ENCODE assay signal across 15 cellular contexts in the genomic region with DNA sequence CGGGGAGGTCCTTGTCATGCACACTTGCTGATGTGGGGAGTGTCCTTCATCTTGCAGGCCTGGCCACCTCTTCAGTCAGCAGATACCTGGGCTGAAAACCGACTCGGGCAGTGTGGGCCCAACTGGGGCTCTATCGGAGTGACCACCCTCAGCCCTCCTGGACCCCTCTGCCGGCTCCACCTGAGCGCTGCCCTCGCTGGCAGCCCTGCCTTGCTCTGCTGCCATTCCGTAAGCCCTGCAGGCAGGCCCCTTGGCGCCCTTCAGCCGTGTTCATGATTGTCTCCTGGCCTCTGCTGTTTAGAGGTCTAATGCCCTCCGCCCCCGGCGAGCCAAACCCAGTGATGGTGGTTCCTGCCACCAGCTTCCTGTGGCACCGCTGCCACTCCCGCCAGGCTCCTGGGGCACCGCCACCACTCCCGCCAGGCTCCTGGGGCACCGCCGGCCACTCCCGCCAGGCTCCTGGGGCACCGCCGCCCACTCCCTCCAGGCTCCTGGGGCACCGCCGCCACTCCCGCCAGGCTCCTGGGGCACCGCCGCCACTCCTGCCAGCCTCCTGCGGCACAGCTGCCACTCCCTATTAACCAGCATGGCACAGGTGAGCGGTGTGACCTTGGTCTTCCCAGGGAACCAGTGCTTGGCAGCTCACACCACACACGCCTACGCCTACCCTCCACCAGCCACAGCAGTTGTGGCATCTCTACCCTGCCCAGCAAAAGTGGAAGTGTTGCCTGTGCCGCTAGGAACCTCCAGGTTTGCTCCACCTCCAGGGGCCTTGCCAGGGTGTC. TPM values are rescaled to one million over a fixed set of nuclear protein-coding genes. Genes with fewer than 3 reads are reported as not detected.
DNase-seq lines count a peak whose midpoint lies in the region; ATAC-seq and TF ChIP-seq lines count a peak whose summit lies in the region.
"Had no signal": no experiment of that assay in that cellular context is flagged by ENCODE, and none has a peak within 500 bp of the region (broad histone marks: within the 10 kb centered on the region; RNA-seq: fewer than 3 reads in every experiment).

No MANE protein-coding gene starts in this region.

- no peak overlapping the region for H4K12ac ChIP-seq in trophoblast cell (ENCODE audit: low read depth, low read length)

- no peaks in the 10 kb centered on the region for H3K79me1 ChIP-seq in trophoblast cell (ENCODE audit: low read length)

- no peak overlapping the region for H2AK5ac ChIP-seq in trophoblast cell (ENCODE audit: low read length)

- no peak overlapping the region for H2BK5ac ChIP-seq in trophoblast cell (ENCODE audit: low read depth, low read length, poor library complexity)

- WGBS in trophoblast cell (ENCODE audit: extremely low coverage, insufficient coverage, insufficient read length), result no CpG with 5 or more reads among the region's 32 CpGs
- WGBS in body of pancreas, 2 donors, result 93 to 94% methylated on average over 23 to 29 of the region's 32 CpGs

- in situ Hi-C loops in GM13977 (cut with MboI; ENCODE audit: low pct_unique_long_range_greater_than_20kb, low sequenced_read_pairs, unreplicated experiment), result no loop called here

- no peak for TF ChIP-seq POLR2A in body of pancreas (IDR thresholded peaks at IDR 0.05)

- no peak overlapping the region for H3K23ac ChIP-seq in trophoblast cell (ENCODE audit: low read length)

- no peak overlapping the region for H2AFZ ChIP-seq in trophoblast cell (ENCODE audit: insufficient read depth, low read length, poor library complexity)
- H2AFZ ChIP-seq: GM23338 had no signal

- no peaks in the 10 kb centered on the region for H3K79me2 ChIP-seq in trophoblast cell (ENCODE audit: control insufficient read depth, insufficient read depth, low read length, poor library complexity)

- H4K91ac ChIP-seq in trophoblast cell (ENCODE audit: low read depth, low read length), result no peak overlapping the region

- H3K9ac ChIP-seq in trophoblast cell (ENCODE audit: low read length), result no peak overlapping the region

- H3K4me3 ChIP-seq in trophoblast cell (ENCODE audit: low read depth, low read length) (no peak overlapping the region), body of pancreas (no peak overlapping the region)
- H3K4me3 ChIP-seq: GM23338 had no signal

- intact Hi-C loops in body of pancreas (cut with DNase I), result no loop called here

- no peak overlapping the region for H3K18ac ChIP-seq in trophoblast cell (ENCODE audit: low read length)

- H3K4ac ChIP-seq in trophoblast cell (ENCODE audit: low read depth, low read length), result no peak overlapping the region

- H3K4me1 ChIP-seq in trophoblast cell (ENCODE audit: control insufficient read depth in 1 of 2, insufficient read depth in 2 of 2, low read length in 2 of 2) (no peaks in the 10 kb centered on the region), body of pancreas (peaks cover 9% of the 10 kb centered on the region)
- H3K4me1 ChIP-seq: Caco-2 had no signal

- H2BK12ac ChIP-seq in trophoblast cell (ENCODE audit: low read length), result no peak overlapping the region

- no peak overlapping the region for H3K4me2 ChIP-seq in trophoblast cell (ENCODE audit: low read length)
- H3K4me2 ChIP-seq: GM23338 had no signal

- H3K27ac ChIP-seq in trophoblast cell (ENCODE audit: low read depth, low read length) (no peak overlapping the region), body of pancreas (no peak overlapping the region)
- H3K27ac ChIP-seq: HL-60 had no signal

- peak; percentile 38 for DNase-seq in GM13977 (ENCODE audit: low spot score)
- peak; percentile 56 for DNase-seq in SW480 (ENCODE audit: low spot score)
- DNase-seq in mesenteric fat pad (ENCODE audit: low spot score), result peak; percentile 76
- no peak for DNase-seq in trophoblast cell
- no peak for DNase-seq in body of pancreas
- DNase-seq: activated CD4-positive, alpha-beta T cell treated with anti-CD3 and anti-CD28 coated beads, Interleukin-2, amount 10 ng/mL, durations not matched to agents 24 days and 14 days; cerebellar nuclear complex; KG1; NCI-H1048; PC-3 had no signal

- no peak overlapping the region for H3K14ac ChIP-seq in trophoblast cell (ENCODE audit: low read length)

- H3K36me3 ChIP-seq in trophoblast cell (ENCODE audit: control insufficient read depth in 1 of 2, insufficient read depth in 2 of 2, low read length in 2 of 2) (peaks cover 16 to 18% of the 10 kb centered on the region in 2 experiments), body of pancreas (replicated peaks in 1 of 2; ENCODE audit: insufficient read depth in 1 of 2, low read depth in 2 of 2) (peaks cover 0 to 6% of the 10 kb centered on the region in 2 donors)

- no peak for ATAC-seq in body of pancreas
- ATAC-seq in GM21717 (IDR thresholded peaks at IDR 0.05; ENCODE audit: unreplicated experiment), result no peak
- ATAC-seq: GM23338, PC-3, SK-N-SH treated with all-trans-retinoic acid at 6 μM for 48 hours had no signal

- H3K27me3 ChIP-seq in trophoblast cell (ENCODE audit: insufficient read depth, low read length) (no peaks in the 10 kb centered on the region), body of pancreas (no peaks in the 10 kb centered on the region)

- no peak overlapping the region for H4K8ac ChIP-seq in trophoblast cell (ENCODE audit: low read depth, low read length)

- H3K9me3 ChIP-seq in trophoblast cell (ENCODE audit: insufficient read depth, low read depth, low read length), result peaks cover 2% of the 10 kb centered on the region
- no peaks in the 10 kb centered on the region for H3K9me3 ChIP-seq in body of pancreas
- H3K9me3 ChIP-seq: Caco-2 had no signal

- no peak for TF ChIP-seq CTCF in GM13977 (IDR thresholded peaks at IDR 0.05; ENCODE audit: extremely low read depth, insufficient read depth, missing control alignments)
- no peak for TF ChIP-seq CTCF in body of pancreas (IDR thresholded peaks at IDR 0.05)

- H2BK120ac ChIP-seq in trophoblast cell (ENCODE audit: insufficient read depth, low read length, poor library complexity), result no peak overlapping the region

RNA-seq across cellular contexts. Expression of a gene that starts 15.9 kb away (rescaled TPM):
- total RNA-seq in mesenteric fat pad, result 18.2 TPM
- polyA plus RNA-seq in trophoblast cell (2013), result 13.6 and 13.9 TPM in 2 replicates
- total RNA-seq in body of pancreas, result 10 to 100 TPM; 16.3 to 34.3 TPM

RNA-seq across cellular contexts. Expression of a gene that starts 22.8 kb away (rescaled TPM):
- 1.9 TPM for total RNA-seq in mesenteric fat pad
- polyA plus RNA-seq in trophoblast cell (2013), result 0.68 and 0.96 TPM in 2 replicates
- 1 to 10 TPM in 1 of 2 donors, under 1 TPM in 1; 0.33 to 3.4 TPM for total RNA-seq in body of pancreas
- total RNA-seq: GM23338 had no signal
- polyA plus RNA-seq: GM23338 had no signal

RNA-seq across cellular contexts. Expression of a gene that starts 34.2 kb away (rescaled TPM):
- 69.9 TPM for total RNA-seq in mesenteric fat pad
- polyA plus RNA-seq in trophoblast cell (2013), result 43.3 and 44.3 TPM in 2 replicates
- 100 to 1,000 TPM in 1 of 2 donors, 10 to 100 TPM in 1; 63.3 to 162 TPM for total RNA-seq in body of pancreas

RNA-seq across cellular contexts. Expression of a gene that starts 42.3 kb away (rescaled TPM):
- total RNA-seq in mesenteric fat pad, result 3.8 TPM
- polyA plus RNA-seq in trophoblast cell (2013), result 3.2 and 3.3 TPM in 2 replicates
- 1 to 10 TPM; 4.7 to 6.6 TPM for total RNA-seq in body of pancreas

RNA-seq across cellular contexts. Expression of a gene that starts 44.7 kb away (rescaled TPM):
- total RNA-seq in mesenteric fat pad, result 11.4 TPM
- 4.7 and 5.0 TPM in 2 replicates for polyA plus RNA-seq in trophoblast cell (2013)
- 10 to 100 TPM; 17.9 to 26.0 TPM for total RNA-seq in body of pancreas

Comparison
In these comparisons a context has a peak if more than half of its experiments do, and no peak if none do; other contexts are left out.
1. DNase-seq: peak in GM13977 (single experiment), SW480 (single experiment) and mesenteric fat pad (single experiment); none in trophoblast cell (0 of 2) and body of pancreas (0 of 4).